10 cellular contexts compared by ENCODE assay signal in genomic region chr1:109802136-109802900, GRCh38. TPM values are rescaled to one million over a fixed set of nuclear protein-coding genes. Genes with fewer than 3 reads are reported as not detected.
DNase-seq lines count a peak whose midpoint lies in the region; ATAC-seq, FAIRE-seq and TF ChIP-seq lines count a peak whose summit lies in the region.
"Had no signal": no experiment of that assay in that cellular context is flagged by ENCODE, and none has a peak within 500 bp of the region (broad histone marks: within the 10 kb centered on the region; RNA-seq: fewer than 3 reads in every experiment).

No MANE protein-coding gene starts in this region.

- intact Hi-C loops in left cardiac atrium (cut with DNase I), result no loop called here

- no peak for FAIRE-seq in GM12891 (lab: Jason Lieb, UNC)
- FAIRE-seq: islet of Langerhans had no signal

- peak; percentile 26 for DNase-seq in T follicular helper cell (ENCODE audit: low read depth)
- DNase-seq in activated T-cell treated with anti-CD3 and anti-CD28 coated beads, Interleukin-2, amount 50 U/mL, for 48 hours, result peak; percentile 72 to 77
- no peak for DNase-seq in left cardiac atrium
- peak; percentile 75 for DNase-seq in stimulated activated CD8-positive, alpha-beta memory T cell treated with anti-CD3 and anti-CD28 coated beads, Interleukin-4, amount 100 ng/mL, for 48 hours
- no peak for DNase-seq in GM12891 (ENCODE audit: insufficient read length, low spot score)
- no peak for DNase-seq in NCI-H2196 (lab: John Stamatoyannopoulos, UW; ENCODE audit: unreplicated experiment)

- no peak for TF ChIP-seq POLR2A in GM12891 (IDR thresholded peaks at IDR 0.05; ENCODE audit: low read depth, low read length)

- ATAC-seq in left cardiac atrium (peak; percentile 12 to 20), GM21390 (IDR thresholded peaks at IDR 0.05; ENCODE audit: unreplicated experiment) (no peak), HG03432 (IDR thresholded peaks at IDR 0.05; ENCODE audit: unreplicated experiment) (no peak)

TF ChIP-seq in GM12891, 5 proteins besides CTCF, POLR2A, EP300 and RAD21:
- TF ChIP-seq POU2F2 (IDR thresholded peaks at IDR 0.05; ENCODE audit: low read depth, low read length) (no peak), POLR2AphosphoS5 (IDR thresholded peaks at IDR 0.05; ENCODE audit: low read depth, low read length) (no peak), SPI1 (IDR thresholded peaks at IDR 0.05; ENCODE audit: low read depth, low read length) (no peak)
TF ChIP-seq in GM12891: peak in this region for 0.

RNA-seq across cellular contexts. Expression of gene EPS8L3, which starts 38.6 kb away (rescaled TPM):
- total RNA-seq in left cardiac atrium, result not detected
- not detected for polyA plus RNA-seq in GM12891 (2012; ENCODE audit: low read depth, missing spikeins)
- total RNA-seq: cardiac muscle cell had no signal

Comparison
In these comparisons a context has a peak if more than half of its experiments do, and no peak if none do; other contexts are left out.
1. DNase-seq: peak in T follicular helper cell (single experiment), activated T-cell treated with anti-CD3 and anti-CD28 coated beads, Interleukin-2, amount 50 U/mL, for 48 hours (2 of 2) and stimulated activated CD8-positive, alpha-beta memory T cell treated with anti-CD3 and anti-CD28 coated beads, Interleukin-4, amount 100 ng/mL, for 48 hours (single experiment); none in left cardiac atrium (single experiment), GM12891 (single experiment) and NCI-H2196 (single experiment).
2. ATAC-seq: peak in left cardiac atrium (2 of 2); none in GM21390 (single experiment) and HG03432 (single experiment).